8 cellular contexts compared by ENCODE assay signal in the genomic region with DNA sequence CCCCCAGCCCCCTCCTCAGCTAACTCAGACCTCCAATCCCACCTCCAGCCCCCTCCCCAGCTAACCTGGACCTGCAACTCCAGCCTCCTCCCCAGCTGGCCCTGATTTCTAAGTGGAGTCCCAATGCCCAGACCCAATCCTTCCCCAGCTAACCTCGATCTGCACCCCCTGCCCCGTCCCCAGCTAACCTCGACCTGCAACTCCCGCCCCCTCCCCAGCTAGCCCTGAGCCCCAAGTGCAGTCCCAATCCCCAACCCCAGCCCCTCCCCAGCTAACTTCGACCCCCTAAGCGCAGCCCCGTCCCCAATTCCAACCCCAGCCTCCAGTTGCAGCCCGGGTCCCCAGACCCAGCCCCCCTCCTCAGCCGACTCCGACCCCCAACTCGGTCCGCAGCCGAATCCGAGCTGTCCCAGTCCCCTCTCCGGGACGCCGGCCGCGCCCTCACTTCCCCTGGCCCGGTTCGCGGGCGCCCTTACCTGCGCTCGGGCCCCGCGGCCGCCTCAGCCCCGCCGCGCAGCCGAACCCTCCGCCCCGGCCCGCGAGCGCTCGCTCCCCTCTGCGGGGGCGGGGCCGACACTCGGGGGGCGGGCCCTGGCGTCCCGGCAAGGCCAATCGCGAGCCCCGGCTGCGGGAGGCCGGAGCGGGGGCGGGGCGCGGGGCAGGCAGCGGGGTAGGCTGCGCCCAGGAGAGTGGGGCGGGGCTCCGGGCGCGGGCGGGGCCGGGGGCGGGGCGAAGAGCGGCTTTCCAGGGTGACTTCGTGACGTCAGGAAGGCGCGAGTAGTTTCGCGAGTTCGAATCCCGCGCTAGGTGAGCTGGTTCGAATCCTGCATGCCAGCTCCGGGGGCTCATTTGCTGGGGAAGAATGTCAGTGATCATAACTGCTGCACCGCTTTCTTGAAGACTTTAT. TPM values are rescaled to one million over a fixed set of nuclear protein-coding genes. Genes with fewer than 3 reads are reported as not detected.
DNase-seq lines count a peak whose midpoint lies in the region; FAIRE-seq and TF ChIP-seq lines count a peak whose summit lies in the region.

A gene (minus strand): TSS at position 525 of the 907 bp plus-strand sequence. CDS start 182,006 bp downstream, outside the sequence.

- no peaks in the 10 kb centered on the region for H3K9me1 ChIP-seq in keratinocyte (ENCODE audit: control insufficient read depth, extremely low read depth, insufficient read depth, low read length)

- no peak for TF ChIP-seq CTCF in HEK293 (tag by site-specific recombination; IDR thresholded peaks at IDR 0.05)
- TF ChIP-seq CTCF in keratinocyte (optimal IDR thresholded peaks at IDR 0.05 in 1 of 3, IDR thresholded peaks at IDR 0.05 in 1 of 3, conservative IDR thresholded peaks at IDR 0.05 in 1 of 3; ENCODE audit: extremely low read depth in 1 of 3, insufficient read depth in 2 of 3, low read length in 3 of 3) = no peak

- H3K4me1 ChIP-seq in HEK293 (ENCODE audit: control insufficient read depth, insufficient read depth, low read length) (no peaks in the 10 kb centered on the region), keratinocyte (ENCODE audit: control insufficient read depth, extremely low read depth, insufficient read depth, low read length) (no peaks in the 10 kb centered on the region)

- H4K20me1 ChIP-seq in keratinocyte (ENCODE audit: control insufficient read depth, extremely low read depth, insufficient read depth, low read length) = no peaks in the 10 kb centered on the region

- H3K4me3 ChIP-seq in GM08714 (ENCODE audit: low read length) (peak within 1 kb of the TSS; percentile 76), HEK293 (ENCODE audit: low read depth, low read length) (peak within 1 kb of the TSS; percentile 74), keratinocyte (ENCODE audit: control insufficient read depth in 2 of 3, extremely low read depth in 1 of 3, insufficient read depth in 2 of 3, low read depth in 1 of 3, low read length in 3 of 3) (peak within 1 kb of the TSS; percentile 47 to 55 (median 55))

- H3K9me3 ChIP-seq in HEK293 (ENCODE audit: control insufficient read depth, insufficient read depth, low read depth, low read length) (no peaks in the 10 kb centered on the region), keratinocyte (ENCODE audit: control insufficient read depth, low read depth, low read length) (no peaks in the 10 kb centered on the region)

- H3K4me2 ChIP-seq in keratinocyte (ENCODE audit: control insufficient read depth, extremely low read depth, insufficient read depth, low read depth, low read length) = peak within 1 kb of the TSS; percentile 66

- H3K27me3 ChIP-seq in keratinocyte (ENCODE audit: control insufficient read depth, extremely low read depth, insufficient read depth, low read length) = peaks cover 26% of the 10 kb centered on the region

- H3K36me3 ChIP-seq in HEK293 (ENCODE audit: control insufficient read depth in 2 of 2, insufficient read depth in 1 of 2, low read length in 2 of 2) (no peaks in the 10 kb centered on the region), keratinocyte (ENCODE audit: control insufficient read depth in 2 of 2, extremely low read depth in 1 of 2, insufficient read depth in 2 of 2, low read length in 2 of 2) (no peaks in the 10 kb centered on the region)

- no peak within 1 kb of the TSS for H3K9ac ChIP-seq in keratinocyte (ENCODE audit: control insufficient read depth, extremely low read depth, insufficient read depth, low read length)

- H3K27ac ChIP-seq in HEK293 (ENCODE audit: extremely low read depth, low read depth, low read length) = no peak within 1 kb of the TSS; the same call in 1 of the 2 replicates
- no peak within 1 kb of the TSS for H3K27ac ChIP-seq in keratinocyte (ENCODE audit: control insufficient read depth, insufficient read depth, low read length)

- H3K79me2 ChIP-seq in keratinocyte (ENCODE audit: control insufficient read depth, insufficient read depth, low read length) = no peaks in the 10 kb centered on the region

- CTCF ChIA-PET in HEK293 (lab: Yijun Ruan, JAX) = interaction anchor here (0.6 to 1.7 kb wide), 4 partner anchors 23 to 1627 kb away, joined by 3 to 4 read pairs (median 4); no protein-coding TSS in a partner anchor

- H2AFZ ChIP-seq in keratinocyte (ENCODE audit: control insufficient read depth, low read length) = no peak within 1 kb of the TSS

- DNase-seq in NCI-H146 treated with DMSO at 0.1 percent for 48 hours (lab: John Stamatoyannopoulos, UW; ENCODE audit: unreplicated experiment) = peak; percentile 8
- peak; percentile 91 for DNase-seq in activated CD4-positive, alpha-beta T cell treated with anti-CD3 and anti-CD28 coated beads for 1 hour
- peak; percentile 91 for DNase-seq in cerebellar cortex (ENCODE audit: low spot score)
- DNase-seq in keratinocyte (ENCODE audit: low read depth, low spot score) = peak; percentile 17
- DNase-seq in stimulated activated CD4-positive, alpha-beta T cell treated with anti-CD3 and anti-CD28 coated beads, Interleukin-12 subunit alpha, Interleukin-12 subunit beta, amount 100 ng/mL, for 24 hours (ENCODE audit: low read depth in 2 of 2) = peak; percentile 90 to 96
- DNase-seq in COR-L47 (lab: John Stamatoyannopoulos, UW) = no peak

- FAIRE-seq in keratinocyte (lab: Jason Lieb, UNC) = no peak

- POLR2A ChIA-PET in HEK293 (lab: Yijun Ruan, JAX) = interaction anchor here (0.5 to 1.5 kb wide), 5 partner anchors 16 to 248 kb away, joined by 3 to 7 read pairs (median 4); no protein-coding TSS in a partner anchor

- dilution Hi-C loops in keratinocyte (cut with MboI; ENCODE audit: extremely low pct_ligation_motif_present, low sequenced_read_pairs) = no loop called here

TF ChIP-seq in HEK293, 187 proteins besides CTCF, POLR2A, EP300 and RAD21 (continues in another document):
- TF ChIP-seq ZNF610 (tag by site-specific recombination; IDR thresholded peaks at IDR 0.05; ENCODE audit: borderline replicate concordance) (no peak), KLF10 (tag by site-specific recombination; IDR thresholded peaks at IDR 0.05) (peak; percentile 78; the same call in 1 of the 2 replicates), SP2 (tag by site-specific recombination; IDR thresholded peaks at IDR 0.05) (peak; percentile 38), SP3 (tag by site-specific recombination; IDR thresholded peaks at IDR 0.05) (peak; percentile 57; the same call in 1 of the 2 replicates), ZNF660 (tag by site-specific recombination; IDR thresholded peaks at IDR 0.05) (no peak), YY1 (tag by site-specific recombination; IDR thresholded peaks at IDR 0.05) (no peak), BCL11A (tag by site-specific recombination; IDR thresholded peaks at IDR 0.05; ENCODE audit: low read depth) (no peak), ZBTB21 (tag by site-specific recombination; IDR thresholded peaks at IDR 0.05) (peak; percentile 97), ZNF416 (tag by site-specific recombination; IDR thresholded peaks at IDR 0.05) (no peak)
- TF ChIP-seq, protein P1, sequence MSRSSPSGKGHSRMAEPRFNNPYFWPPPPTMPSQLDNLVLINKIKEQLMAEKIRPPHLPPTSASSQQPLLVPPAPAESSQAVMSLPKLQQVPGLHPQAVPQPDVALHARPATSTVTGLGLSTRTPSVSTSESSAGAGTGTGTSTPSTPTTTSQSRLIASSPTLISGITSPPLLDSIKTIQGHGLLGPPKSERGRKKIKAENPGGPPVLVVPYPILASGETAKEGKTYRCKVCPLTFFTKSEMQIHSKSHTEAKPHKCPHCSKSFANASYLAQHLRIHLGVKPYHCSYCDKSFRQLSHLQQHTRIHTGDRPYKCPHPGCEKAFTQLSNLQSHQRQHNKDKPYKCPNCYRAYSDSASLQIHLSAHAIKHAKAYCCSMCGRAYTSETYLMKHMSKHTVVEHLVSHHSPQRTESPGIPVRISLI (tag by site-specific recombination; IDR thresholded peaks at IDR 0.05) = no peak
- TF ChIP-seq, protein P2, sequence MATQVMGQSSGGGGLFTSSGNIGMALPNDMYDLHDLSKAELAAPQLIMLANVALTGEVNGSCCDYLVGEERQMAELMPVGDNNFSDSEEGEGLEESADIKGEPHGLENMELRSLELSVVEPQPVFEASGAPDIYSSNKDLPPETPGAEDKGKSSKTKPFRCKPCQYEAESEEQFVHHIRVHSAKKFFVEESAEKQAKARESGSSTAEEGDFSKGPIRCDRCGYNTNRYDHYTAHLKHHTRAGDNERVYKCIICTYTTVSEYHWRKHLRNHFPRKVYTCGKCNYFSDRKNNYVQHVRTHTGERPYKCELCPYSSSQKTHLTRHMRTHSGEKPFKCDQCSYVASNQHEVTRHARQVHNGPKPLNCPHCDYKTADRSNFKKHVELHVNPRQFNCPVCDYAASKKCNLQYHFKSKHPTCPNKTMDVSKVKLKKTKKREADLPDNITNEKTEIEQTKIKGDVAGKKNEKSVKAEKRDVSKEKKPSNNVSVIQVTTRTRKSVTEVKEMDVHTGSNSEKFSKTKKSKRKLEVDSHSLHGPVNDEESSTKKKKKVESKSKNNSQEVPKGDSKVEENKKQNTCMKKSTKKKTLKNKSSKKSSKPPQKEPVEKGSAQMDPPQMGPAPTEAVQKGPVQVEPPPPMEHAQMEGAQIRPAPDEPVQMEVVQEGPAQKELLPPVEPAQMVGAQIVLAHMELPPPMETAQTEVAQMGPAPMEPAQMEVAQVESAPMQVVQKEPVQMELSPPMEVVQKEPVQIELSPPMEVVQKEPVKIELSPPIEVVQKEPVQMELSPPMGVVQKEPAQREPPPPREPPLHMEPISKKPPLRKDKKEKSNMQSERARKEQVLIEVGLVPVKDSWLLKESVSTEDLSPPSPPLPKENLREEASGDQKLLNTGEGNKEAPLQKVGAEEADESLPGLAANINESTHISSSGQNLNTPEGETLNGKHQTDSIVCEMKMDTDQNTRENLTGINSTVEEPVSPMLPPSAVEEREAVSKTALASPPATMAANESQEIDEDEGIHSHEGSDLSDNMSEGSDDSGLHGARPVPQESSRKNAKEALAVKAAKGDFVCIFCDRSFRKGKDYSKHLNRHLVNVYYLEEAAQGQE (tag by site-specific recombination; IDR thresholded peaks at IDR 0.05) = peak; percentile 29; the same call in 1 of the 2 replicates

RNA-seq across cellular contexts. Expression of the gene that starts here (rescaled TPM):
- polyA plus RNA-seq in keratinocyte = 0.01 to 0.11 TPM (median 0.06 TPM) in 3 replicates
- 0.40 TPM for polyA plus RNA-seq in keratinocyte (2011; ENCODE audit: low read depth)
- polyA plus RNA-seq in keratinocyte (2011; cell fraction: cytosol; rRNA removed) = 0.02 and 0.06 TPM in 2 replicates
- 0.09 and 0.10 TPM in 2 replicates for polyA plus RNA-seq in keratinocyte (2011; cell fraction: nucleus; rRNA removed)
- 0.04 and 0.07 TPM in 2 replicates for polyA plus RNA-seq in keratinocyte (2012; ENCODE audit: low replicate concordance)
- 0.03 TPM in 1 of 3 replicates, not detected in the others for polyA minus RNA-seq in keratinocyte
- not detected for polyA minus RNA-seq in keratinocyte (2011; cell fraction: cytosol; rRNA and poly(A)+ RNA removed)
- not detected in 2 replicates for polyA minus RNA-seq in keratinocyte (2011; cell fraction: nucleus; rRNA and poly(A)+ RNA removed)

Comparison
In these comparisons a context has a peak if more than half of its experiments do, and no peak if none do; other contexts are left out.
1. Peak in DNase-seq, H3K4me3 ChIP-seq and H3K4me2 ChIP-seq in keratinocyte; RNA of the gene not detected or under 1 TPM.